Comparison of ENCODE assay signal across 15 cellular contexts in the genomic region with DNA sequence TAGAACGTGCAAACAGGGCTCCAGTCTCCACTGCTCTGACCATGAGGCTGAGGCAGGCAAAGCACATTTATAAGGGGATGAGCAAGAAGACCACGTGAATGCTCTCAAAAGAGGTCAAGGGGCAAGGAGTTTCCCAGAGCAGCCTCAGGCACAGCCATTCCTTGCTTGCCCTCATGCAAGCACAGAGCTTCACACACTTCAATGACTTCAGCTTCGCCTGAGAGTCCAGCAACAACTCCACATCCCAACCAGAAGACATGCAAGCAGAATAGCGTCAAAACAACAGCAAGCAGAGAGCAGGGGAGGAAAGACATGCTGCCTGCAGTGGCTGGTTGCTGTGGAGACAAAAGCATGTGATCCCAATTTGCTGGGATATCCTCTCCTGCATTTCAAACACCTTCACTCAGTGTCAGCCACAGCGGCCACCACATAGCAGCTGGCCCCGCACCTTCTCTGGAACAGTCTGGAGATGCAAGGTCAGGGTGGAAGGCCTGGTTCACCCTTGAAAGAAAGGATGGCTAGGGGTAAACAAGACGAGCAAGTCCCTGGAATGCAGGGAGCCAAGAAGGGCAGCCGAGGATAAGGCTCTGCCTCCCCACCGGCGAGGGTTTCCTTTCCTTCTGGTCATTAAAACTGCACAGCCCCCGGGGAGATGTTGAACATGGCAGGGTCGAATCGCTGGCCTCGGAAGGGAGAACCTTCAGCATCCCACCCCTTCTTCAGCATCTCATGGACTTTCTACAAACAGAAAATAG.
DNase-seq lines count a peak whose midpoint lies in the region; ATAC-seq and TF ChIP-seq lines count a peak whose summit lies in the region.
"Had no signal": no experiment of that assay in that cellular context is flagged by ENCODE, and none has a peak within 500 bp of the region (broad histone marks: within the 10 kb centered on the region; RNA-seq: fewer than 3 reads in every experiment).

No MANE protein-coding gene starts in this region.

- TF ChIP-seq POLR2A in vagina (IDR thresholded peaks at IDR 0.05) (no peak), erythroblast (IDR thresholded peaks at IDR 0.05; ENCODE audit: low read length) (no peak)

- H3K4me3 Mint-ChIP-seq in endodermal cell = no peak overlapping the region
- H3K4me3 Mint-ChIP-seq: stimulated activated naive CD8-positive, alpha-beta T cell treated with anti-CD3 and anti-CD28 coated beads, Interleukin-15, Interleukin-2, amounts not matched to agents 100 ng/mL and 50 ng/mL, for 24 hours had no signal

- H3K9me3 ChIP-seq in right atrium auricular region (no peaks in the 10 kb centered on the region), endodermal cell (ENCODE audit: control insufficient read depth, low read length) (no peaks in the 10 kb centered on the region), vagina (no peaks in the 10 kb centered on the region)

- DNase-seq in right atrium auricular region (ENCODE audit: low spot score) (peak; percentile 47), Right ventricle myocardium inferior (ENCODE audit: missing footprints) (no peak), endodermal cell (peak; percentile 28), mesenteric fat pad (ENCODE audit: low spot score) (peak; percentile 86), vagina (ENCODE audit: extremely low spot score in 2 of 2) (peak; percentile 72 to 83), erythroblast (lab: John Stamatoyannopoulos, UW) (no peak)
- no peak for DNase-seq in activated effector memory CD4-positive, alpha-beta T cell treated with anti-CD3 and anti-CD28 coated beads, Interleukin-2, amount 50 U/mL, for 16 hours
- DNase-seq: activated naive CD4-positive, alpha-beta T cell treated with Interleukin-2 at 50 U/mL for 16 hours; effector memory CD4-positive, alpha-beta T cell; NCI-H1092; NCI-H774 had no signal

- no peak overlapping the region for H3K4me3 ChIP-seq in right atrium auricular region
- H3K4me3 ChIP-seq in endodermal cell (ENCODE audit: low read length) = no peak overlapping the region
- no peak overlapping the region for H3K4me3 ChIP-seq in vagina

- H3K36me3 Mint-ChIP-seq in endodermal cell (ENCODE audit: low read depth) = peaks cover 35% of the 10 kb centered on the region

- H3K27me3 ChIP-seq in right atrium auricular region (no peaks in the 10 kb centered on the region), endodermal cell (ENCODE audit: control insufficient read depth, insufficient read depth, low read length, poor library complexity, severe bottlenecking) (no peaks in the 10 kb centered on the region), vagina (no peaks in the 10 kb centered on the region)

- TF ChIP-seq CTCF in right atrium auricular region (IDR thresholded peaks at IDR 0.05) = no peak
- TF ChIP-seq CTCF in endodermal cell (conservative IDR thresholded peaks at IDR 0.05) = no peak
- TF ChIP-seq CTCF in vagina (IDR thresholded peaks at IDR 0.05) = no peak

- no peak overlapping the region for H3K9ac ChIP-seq in endodermal cell (ENCODE audit: extremely low read depth, low read length, poor library complexity, severe bottlenecking)

- H3K4me1 ChIP-seq in right atrium auricular region (peaks cover 0 to 38% of the 10 kb centered on the region in 2 donors), endodermal cell (ENCODE audit: control insufficient read depth, insufficient read depth, low read length) (no peaks in the 10 kb centered on the region), vagina (no peaks in the 10 kb centered on the region)

- ATAC-seq in Right ventricle myocardium inferior (no peak), HG02610 (IDR thresholded peaks at IDR 0.05; ENCODE audit: unreplicated experiment) (no peak)
- ATAC-seq: Panc1 had no signal

- H3K27ac Mint-ChIP-seq in endodermal cell = no peak overlapping the region
- H3K27ac Mint-ChIP-seq: stimulated activated naive CD8-positive, alpha-beta T cell treated with anti-CD3 and anti-CD28 coated beads, Interleukin-15, Interleukin-2, amounts not matched to agents 100 ng/mL and 50 ng/mL, for 24 hours had no signal

- H3K4me1 Mint-ChIP-seq in endodermal cell = no peaks in the 10 kb centered on the region

- intact Hi-C loops in Right ventricle myocardium inferior (cut with DNase I) (no loop called here), vagina (cut with DNase I) (no loop called here)

- 92 to 94% methylated on average over 11 to 14 of the region's 14 CpGs for WGBS in endodermal cell (ENCODE audit: insufficient coverage in 1 of 2, insufficient read length in 1 of 2), 2 experiments

- H3K36me3 ChIP-seq in right atrium auricular region (peaks cover 51% of the 10 kb centered on the region), endodermal cell (ENCODE audit: control insufficient read depth, insufficient read depth, low read length) (peaks cover 47% of the 10 kb centered on the region), vagina (peaks cover 0 to 54% of the 10 kb centered on the region in 2 donors)

- no peaks in the 10 kb centered on the region for H3K27me3 Mint-ChIP-seq in endodermal cell (ENCODE audit: insufficient read depth)
- H3K27me3 Mint-ChIP-seq: stimulated activated naive CD8-positive, alpha-beta T cell treated with anti-CD3 and anti-CD28 coated beads, Interleukin-15, Interleukin-2, amounts not matched to agents 100 ng/mL and 50 ng/mL, for 24 hours had no signal

- H3K27ac ChIP-seq in right atrium auricular region = no peak overlapping the region
- peak overlapping the region; percentile 44 for H3K27ac ChIP-seq in endodermal cell (ENCODE audit: low read depth, low read length)
- H3K27ac ChIP-seq in vagina = no peak overlapping the region
- H3K27ac ChIP-seq: VCaP had no signal

- H3K9me3 Mint-ChIP-seq in endodermal cell = no peaks in the 10 kb centered on the region
- H3K9me3 Mint-ChIP-seq: stimulated activated naive CD8-positive, alpha-beta T cell treated with anti-CD3 and anti-CD28 coated beads, Interleukin-15, Interleukin-2, amounts not matched to agents 100 ng/mL and 50 ng/mL, for 24 hours had no signal

Comparison
In these comparisons a context has a peak if more than half of its experiments do, and no peak if none do; other contexts are left out.
1. DNase-seq: peak in right atrium auricular region (single experiment), endodermal cell (single experiment), mesenteric fat pad (single experiment) and vagina (2 of 2); none in Right ventricle myocardium inferior (single experiment), erythroblast (0 of 2) and activated effector memory CD4-positive, alpha-beta T cell treated with anti-CD3 and anti-CD28 coated beads, Interleukin-2, amount 50 U/mL, for 16 hours (single experiment).